Comparison of ENCODE assay signal across 18 cellular contexts in genomic region chr5:180113660-180114303, GRCh38. TPM values are rescaled to one million over a fixed set of nuclear protein-coding genes. Genes with fewer than 3 reads are reported as not detected.
DNase-seq lines count a peak whose midpoint lies in the region; ATAC-seq and TF ChIP-seq lines count a peak whose summit lies in the region.
"Had no signal": no experiment of that assay in that cellular context is flagged by ENCODE, and none has a peak within 500 bp of the region (broad histone marks: within the 10 kb centered on the region; RNA-seq: fewer than 3 reads in every experiment).

No MANE protein-coding gene starts in this region.

- H3K4me1 ChIP-seq in right atrium auricular region = no peaks in the 10 kb centered on the region
- H3K4me1 ChIP-seq in neuronal stem cell (ENCODE audit: control insufficient read depth in 2 of 2, insufficient read depth in 1 of 2, low read depth in 1 of 2, low read length in 2 of 2) = peaks cover 4 to 12% of the 10 kb centered on the region in 2 donors
- H3K4me1 ChIP-seq: Peyer's patch had no signal

- intact Hi-C loops in left cardiac atrium (cut with DNase I) = no loop called here
- intact Hi-C loops in CD14-positive monocyte (cut with micrococcal nuclease) = no loop called here

- H3K27ac Mint-ChIP-seq in CD14-positive monocyte (no peak overlapping the region), glutamatergic neuron (ENCODE audit: unreplicated experiment) (no peak overlapping the region)
- H3K27ac Mint-ChIP-seq: CD8-positive, alpha-beta memory T cell; IgD-negative memory B cell had no signal

- no peak overlapping the region for H2AFZ ChIP-seq in neuronal stem cell (ENCODE audit: low read length)

- no peaks in the 10 kb centered on the region for H3K9me3 Mint-ChIP-seq in CD14-positive monocyte
- H3K9me3 Mint-ChIP-seq in glutamatergic neuron (ENCODE audit: unreplicated experiment) = peaks cover 4% of the 10 kb centered on the region
- H3K9me3 Mint-ChIP-seq: CD8-positive, alpha-beta memory T cell had no signal

- H3K4me2 ChIP-seq in neuronal stem cell (ENCODE audit: insufficient read depth, low read length, poor library complexity, severe bottlenecking) = no peak overlapping the region

- peak overlapping the region; percentile 88 for H2AK5ac ChIP-seq in neuronal stem cell (ENCODE audit: low read depth, low read length)

- no peak overlapping the region for H3K23ac ChIP-seq in neuronal stem cell (ENCODE audit: low read depth, low read length, poor library complexity)

- TF ChIP-seq CTCF in right atrium auricular region (IDR thresholded peaks at IDR 0.05) (no peak), CD14-positive monocyte (IDR thresholded peaks at IDR 0.05) (no peak), glutamatergic neuron (IDR thresholded peaks at IDR 0.05; ENCODE audit: partially characterized antibody, unreplicated experiment) (no peak)

- H3K4me1 Mint-ChIP-seq in CD14-positive monocyte (peaks cover 6% of the 10 kb centered on the region), glutamatergic neuron (ENCODE audit: low read depth, unreplicated experiment) (peaks cover 3% of the 10 kb centered on the region)
- H3K4me1 Mint-ChIP-seq: CD8-positive, alpha-beta memory T cell; IgD-negative memory B cell had no signal

- H3K4me3 ChIP-seq in right atrium auricular region = no peak overlapping the region
- H3K4me3 ChIP-seq in neuronal stem cell (ENCODE audit: low read length in 2 of 2) = no peak overlapping the region
- H3K4me3 ChIP-seq: Peyer's patch had no signal

- H3K79me1 ChIP-seq in neuronal stem cell (ENCODE audit: low read depth, low read length) = no peaks in the 10 kb centered on the region

- H3K27me3 ChIP-seq in right atrium auricular region (no peaks in the 10 kb centered on the region), neuronal stem cell (ENCODE audit: control insufficient read depth in 3 of 3, insufficient read depth in 3 of 3, low read depth in 1 of 3, low read length in 3 of 3) (no peaks in the 10 kb centered on the region)
- H3K27me3 ChIP-seq: Peyer's patch had no signal

- no peak overlapping the region for H2BK5ac ChIP-seq in neuronal stem cell (ENCODE audit: low read length)

- no peak overlapping the region for H2BK12ac ChIP-seq in neuronal stem cell (ENCODE audit: low read length)

- H3K36me3 Mint-ChIP-seq in CD14-positive monocyte (no peaks in the 10 kb centered on the region), glutamatergic neuron (ENCODE audit: unreplicated experiment) (peaks cover 5% of the 10 kb centered on the region)
- H3K36me3 Mint-ChIP-seq: CD8-positive, alpha-beta memory T cell; IgD-negative memory B cell had no signal

- H3K27me3 Mint-ChIP-seq in CD14-positive monocyte (ENCODE audit: low read depth in 3 of 3) (peaks cover 0 to 2% (median 0%) of the 10 kb centered on the region in 3 donors), glutamatergic neuron (ENCODE audit: unreplicated experiment) (peaks cover 4% of the 10 kb centered on the region)

- 100% methylated on average over 4 of the region's 23 CpGs; no CpG with 5 or more reads in 1 of the 2 donors for WGBS in neuronal stem cell (ENCODE audit: extremely low coverage in 2 of 2, insufficient read length in 2 of 2, insufficient replicate concordance in 1 of 2), 2 donors

- peak; percentile 23 for DNase-seq in activated CD4-positive, CD25-positive, alpha-beta regulatory T cell treated with anti-CD3 and anti-CD28 coated beads, Interleukin-2, amount 50 U/mL, for 72 hours
- DNase-seq in activated CD4-positive, CD25-positive, alpha-beta regulatory T cell (lab: John Stamatoyannopoulos, UW) = no peak
- peak; percentile 9 for DNase-seq in left cardiac atrium
- no peak for DNase-seq in right atrium auricular region (ENCODE audit: low spot score)
- DNase-seq in neuronal stem cell (ENCODE audit: low spot score) = no peak
- DNase-seq in CD14-positive monocyte (ENCODE audit: low spot score) = no peak
- DNase-seq in glutamatergic neuron = no peak
- DNase-seq: 8988T; CD8-positive, alpha-beta memory T cell; DMS79 treated with DMSO at 0.1 percent for 48 hours; NCI-H187; NCI-H226; NCI-H524 treated with DMSO at 0.1 percent for 48 hours; SHP77 had no signal

- H4K8ac ChIP-seq in neuronal stem cell (ENCODE audit: low read depth, low read length) = no peak overlapping the region

- H3K14ac ChIP-seq in neuronal stem cell (ENCODE audit: low read length) = no peak overlapping the region

- H3K9me3 ChIP-seq in right atrium auricular region (no peaks in the 10 kb centered on the region), neuronal stem cell (replicated peaks in 1 of 2; ENCODE audit: control insufficient read depth in 2 of 2, insufficient read depth in 1 of 2, low read depth in 1 of 2, low read length in 2 of 2) (no peaks in the 10 kb centered on the region)
- H3K9me3 ChIP-seq: Peyer's patch had no signal

- H3K36me3 ChIP-seq in right atrium auricular region (no peaks in the 10 kb centered on the region), neuronal stem cell (replicated peaks in 1 of 2; ENCODE audit: control insufficient read depth in 2 of 2, insufficient read depth in 2 of 2, low read length in 2 of 2) (no peaks in the 10 kb centered on the region)
- H3K36me3 ChIP-seq: Peyer's patch had no signal

- H3K27ac ChIP-seq in right atrium auricular region (no peak overlapping the region), neuronal stem cell (replicated peaks; ENCODE audit: low read length) (no peak overlapping the region)
- H3K27ac ChIP-seq: Peyer's patch had no signal

- no peak overlapping the region for H2BK120ac ChIP-seq in neuronal stem cell (ENCODE audit: low read depth, low read length)

- H4K91ac ChIP-seq in neuronal stem cell (ENCODE audit: low read depth, low read length, poor library complexity) = no peak overlapping the region

- H3K18ac ChIP-seq in neuronal stem cell (ENCODE audit: low read length) = peak overlapping the region; percentile 19

- H2BK15ac ChIP-seq in neuronal stem cell (ENCODE audit: low read length) = no peak overlapping the region

- no peak for ATAC-seq in left cardiac atrium
- no peak for ATAC-seq in GM18511 (IDR thresholded peaks at IDR 0.05; ENCODE audit: unreplicated experiment)
- ATAC-seq: HCT116 had no signal

- no peak overlapping the region for H3K4ac ChIP-seq in neuronal stem cell (ENCODE audit: low read length)

- no peak overlapping the region for H3K9ac ChIP-seq in neuronal stem cell (ENCODE audit: low read depth, low read length, poor library complexity)

- no peak overlapping the region for H3K4me3 Mint-ChIP-seq in CD14-positive monocyte
- H3K4me3 Mint-ChIP-seq in glutamatergic neuron (ENCODE audit: unreplicated experiment) = no peak overlapping the region
- H3K4me3 Mint-ChIP-seq: CD8-positive, alpha-beta memory T cell; IgD-negative memory B cell had no signal

RNA-seq across cellular contexts. Expression of gene RNF130, which starts 42.2 kb away (rescaled TPM):
- total RNA-seq in left cardiac atrium (10 to 100 TPM; 45.6 to 67.2 TPM), right atrium auricular region (10 to 100 TPM; 42.9 to 51.3 TPM), glutamatergic neuron (ENCODE audit: unreplicated experiment) (104 TPM)
- 190 TPM for polyA plus RNA-seq in neuronal stem cell (2013, experiment 1 of 2)
- polyA plus RNA-seq in neuronal stem cell (2013, experiment 2 of 2) = 194 TPM
- polyA plus RNA-seq in CD14-positive monocyte = 100 to 1,000 TPM; 376 to 439 TPM

Comparison
In these comparisons a context has a peak if more than half of its experiments do, and no peak if none do; other contexts are left out.
1. DNase-seq: peak in activated CD4-positive, CD25-positive, alpha-beta regulatory T cell treated with anti-CD3 and anti-CD28 coated beads, Interleukin-2, amount 50 U/mL, for 72 hours (single experiment) and left cardiac atrium (single experiment); none in activated CD4-positive, CD25-positive, alpha-beta regulatory T cell (0 of 4), right atrium auricular region (single experiment), neuronal stem cell (single experiment), CD14-positive monocyte (single experiment) and glutamatergic neuron (single experiment).